ENCODE assay signal across 12 cellular contexts in the genomic region with DNA sequence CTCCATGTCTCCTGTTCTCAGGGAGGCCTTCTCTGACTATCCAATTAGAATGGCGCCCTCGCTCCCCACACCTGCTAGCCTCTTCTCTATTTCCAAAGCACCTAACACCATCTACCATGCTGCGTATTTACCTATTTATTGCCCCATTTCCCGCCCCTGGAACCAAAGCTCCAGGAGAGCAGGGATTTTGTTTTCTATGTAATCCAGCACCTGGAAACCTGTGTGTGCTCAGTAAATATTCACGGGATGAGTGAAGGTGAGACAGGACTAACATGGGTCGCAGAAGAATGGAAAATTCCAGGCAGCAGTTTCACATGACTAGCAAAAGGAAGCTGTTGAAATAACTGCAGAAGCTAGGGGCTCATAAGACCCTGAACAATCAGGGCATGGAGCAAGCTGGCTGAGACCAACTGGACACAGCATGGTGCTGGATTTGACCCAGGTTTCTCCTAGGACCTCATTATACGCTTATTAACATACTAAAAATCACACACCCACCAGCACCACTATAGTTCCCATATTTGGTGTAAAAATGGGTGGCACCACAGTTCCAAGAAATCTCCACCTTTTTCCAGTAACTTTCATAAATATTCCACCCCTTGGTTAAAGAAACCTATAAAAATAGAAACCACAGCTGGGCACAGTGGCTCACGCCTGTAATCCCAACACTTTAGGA. TPM values are rescaled to one million over a fixed set of nuclear protein-coding genes. Genes with fewer than 3 reads are reported as not detected.
DNase-seq lines count a peak whose midpoint lies in the region; ATAC-seq, FAIRE-seq and TF ChIP-seq lines count a peak whose summit lies in the region.
"Had no signal": no experiment of that assay in that cellular context is flagged by ENCODE, and none has a peak within 500 bp of the region (broad histone marks: within the 10 kb centered on the region; RNA-seq: fewer than 3 reads in every experiment).

No MANE protein-coding gene starts in this region.

- H3K4me3 ChIP-seq in right atrium auricular region, result no peak overlapping the region
- H3K4me3 ChIP-seq in astrocyte (ENCODE audit: insufficient read depth, low read depth, low read length), result no peak overlapping the region
- no peak overlapping the region for H3K4me3 ChIP-seq in aorta (ENCODE audit: low read length in 2 of 2)
- H3K4me3 ChIP-seq: heart right ventricle had no signal

- H3K36me3 ChIP-seq in right atrium auricular region, result no peaks in the 10 kb centered on the region
- no peaks in the 10 kb centered on the region for H3K36me3 ChIP-seq in astrocyte (ENCODE audit: insufficient read depth, low read length)
- no peaks in the 10 kb centered on the region for H3K36me3 ChIP-seq in aorta (ENCODE audit: control insufficient read depth in 1 of 2, insufficient read depth in 2 of 2, low read length in 1 of 2)
- H3K36me3 ChIP-seq: heart right ventricle had no signal

- H3K36me3 Mint-ChIP-seq in astrocyte (ENCODE audit: low read depth, unreplicated experiment) (no peaks in the 10 kb centered on the region), mesothelial cell of epicardium (no peaks in the 10 kb centered on the region)

- TF ChIP-seq CTCF in right atrium auricular region (IDR thresholded peaks at IDR 0.05), result no peak
- TF ChIP-seq CTCF in astrocyte (IDR thresholded peaks at IDR 0.05; ENCODE audit: insufficient read depth, low read depth, low read length), result no peak
- TF ChIP-seq CTCF in mesothelial cell of epicardium (IDR thresholded peaks at IDR 0.05; ENCODE audit: unreplicated experiment), result no peak

- H3K4me1 ChIP-seq in right atrium auricular region (peaks cover 0 to 13% of the 10 kb centered on the region in 2 donors), astrocyte (ENCODE audit: insufficient read depth, low read length) (peaks cover 14% of the 10 kb centered on the region), aorta (ENCODE audit: control insufficient read depth in 1 of 2, insufficient read depth in 2 of 2, low read length in 2 of 2) (peaks cover 3 to 7% of the 10 kb centered on the region in 2 donors)

- no peaks in the 10 kb centered on the region for H3K79me2 ChIP-seq in astrocyte (ENCODE audit: insufficient read depth, low read length)

- no peaks in the 10 kb centered on the region for H3K27me3 ChIP-seq in right atrium auricular region
- H3K27me3 ChIP-seq in astrocyte (ENCODE audit: insufficient read depth, low read length), result no peaks in the 10 kb centered on the region
- no peaks in the 10 kb centered on the region for H3K27me3 ChIP-seq in aorta (ENCODE audit: control insufficient read depth in 1 of 2, insufficient read depth in 2 of 2, low read length in 1 of 2)
- H3K27me3 ChIP-seq: heart right ventricle had no signal

- no peaks in the 10 kb centered on the region for H4K20me1 ChIP-seq in astrocyte (ENCODE audit: insufficient read depth, low read length)

- peak overlapping the region; percentile 90 for H3K27ac Mint-ChIP-seq in astrocyte (ENCODE audit: unreplicated experiment)
- H3K27ac Mint-ChIP-seq in mesothelial cell of epicardium, result peak overlapping the region; percentile 59
- H3K27ac Mint-ChIP-seq: activated T-cell treated with anti-CD3 and anti-CD28 coated beads, Interleukin-2, amount 50 U/mL, for 24 hours had no signal

- H3K9me3 ChIP-seq in right atrium auricular region, result no peaks in the 10 kb centered on the region
- no peaks in the 10 kb centered on the region for H3K9me3 ChIP-seq in astrocyte (ENCODE audit: insufficient read depth, low read depth, low read length)
- no peaks in the 10 kb centered on the region for H3K9me3 ChIP-seq in aorta (ENCODE audit: control insufficient read depth, low read length)
- H3K9me3 ChIP-seq: heart right ventricle had no signal

- no peak overlapping the region for H3K9ac ChIP-seq in astrocyte (ENCODE audit: low read length)

- H3K9me3 Mint-ChIP-seq in astrocyte (ENCODE audit: unreplicated experiment) (no peaks in the 10 kb centered on the region), mesothelial cell of epicardium (no peaks in the 10 kb centered on the region)
- H3K9me3 Mint-ChIP-seq: activated T-cell treated with anti-CD3 and anti-CD28 coated beads, Interleukin-2, amount 50 U/mL, for 24 hours had no signal

- H3K4me1 Mint-ChIP-seq in astrocyte (ENCODE audit: low read depth, unreplicated experiment) (peaks cover 9% of the 10 kb centered on the region), mesothelial cell of epicardium (peaks cover 13% of the 10 kb centered on the region)

- FAIRE-seq in astrocyte (lab: Jason Lieb, UNC), result no peak

- WGBS in aorta, 2 donors, result 52 to 54% methylated on average over 8 of the region's 8 CpGs

- ATAC-seq in Right ventricle myocardium inferior (no peak), aorta (ENCODE audit: low FRiP score) (peak; percentile 59), GM18519 (IDR thresholded peaks at IDR 0.05; ENCODE audit: low FRiP score, unreplicated experiment) (no peak)

- H3K4me3 Mint-ChIP-seq in astrocyte (ENCODE audit: unreplicated experiment), result no peak overlapping the region
- no peak overlapping the region for H3K4me3 Mint-ChIP-seq in mesothelial cell of epicardium
- H3K4me3 Mint-ChIP-seq: activated T-cell treated with anti-CD3 and anti-CD28 coated beads, Interleukin-2, amount 50 U/mL, for 24 hours had no signal

- H3K27ac ChIP-seq in right atrium auricular region, result peak overlapping the region; percentile 9 to 16
- H3K27ac ChIP-seq in astrocyte (ENCODE audit: low read depth, low read length), result no peak overlapping the region
- H3K27ac ChIP-seq in aorta (ENCODE audit: low read depth in 1 of 2, low read length in 2 of 2), result peak overlapping the region; percentile 91 to 97

- DNase-seq in right atrium auricular region (ENCODE audit: low spot score) (no peak), Right ventricle myocardium inferior (ENCODE audit: missing footprints) (no peak), astrocyte (ENCODE audit: low read depth) (no peak), mesothelial cell of epicardium (ENCODE audit: low spot score in 2 of 2, unreplicated experiment in 2 of 2) (no peak), aorta (no peak), pons (ENCODE audit: low spot score) (no peak), NCI-H524 (lab: John Stamatoyannopoulos, UW) (no peak)
- DNase-seq: activated T-cell treated with anti-CD3 and anti-CD28 coated beads, Interleukin-2, amount 50 U/mL, for 24 hours; stimulated activated CD4-positive, alpha-beta T cell treated with anti-CD3 and anti-CD28 coated beads, Interleukin-4, amount 100 ng/mL, for 1 hour had no signal

- H2AFZ ChIP-seq in astrocyte (ENCODE audit: low read depth, low read length), result peak overlapping the region; percentile 23

- H3K4me2 ChIP-seq in astrocyte (ENCODE audit: low read length), result no peak overlapping the region

- H3K27me3 Mint-ChIP-seq in astrocyte (ENCODE audit: low read depth, unreplicated experiment) (peaks cover 2% of the 10 kb centered on the region), mesothelial cell of epicardium (ENCODE audit: low read depth) (no peaks in the 10 kb centered on the region)

- intact Hi-C loops in Right ventricle myocardium inferior (cut with DNase I), result no loop called here
- intact Hi-C loops in aorta (cut with DNase I), result loop anchor here in 1 of 2 donors (2.0 kb wide), 1 partner anchor 15 kb away; a partner anchor contains a TSS

RNA-seq across cellular contexts. Expression of a gene that starts 15.1 kb away (rescaled TPM):
- total RNA-seq in right atrium auricular region (10 to 100 TPM; 31.6 to 34.8 TPM), Right ventricle myocardium inferior (41.8 TPM), astrocyte (5.9 and 9.8 TPM in 2 replicates), mesothelial cell of epicardium (3.3 to 4.3 TPM (median 3.4 TPM) in 3 replicates), aorta (10 to 100 TPM; 20.6 to 73.9 TPM)
- polyA plus RNA-seq in aorta, result 10 to 100 TPM; 10.4 to 23.7 TPM
- total RNA-seq: T-helper 2 cell treated with Interferon-gamma antibody and Interleukin-4, amounts not matched to agents 100 ng/mL and 5 ng/mL, for 36 hours had no signal

RNA-seq across cellular contexts. Expression of a gene that starts 34.2 kb away (rescaled TPM):
- total RNA-seq in right atrium auricular region (100 to 1,000 TPM in 1 of 2 donors, 10 to 100 TPM in 1; 72.5 to 151 TPM), Right ventricle myocardium inferior (26.9 TPM), astrocyte (16.4 and 19.2 TPM in 2 replicates), mesothelial cell of epicardium (27.9 to 29.3 TPM (median 28.7 TPM) in 3 replicates), aorta (10 to 100 TPM; 15.0 to 16.3 TPM)
- polyA plus RNA-seq in aorta, result 10 to 100 TPM; 15.2 to 30.8 TPM
